ENCODE assay signal across 22 cellular contexts in the genomic region with DNA sequence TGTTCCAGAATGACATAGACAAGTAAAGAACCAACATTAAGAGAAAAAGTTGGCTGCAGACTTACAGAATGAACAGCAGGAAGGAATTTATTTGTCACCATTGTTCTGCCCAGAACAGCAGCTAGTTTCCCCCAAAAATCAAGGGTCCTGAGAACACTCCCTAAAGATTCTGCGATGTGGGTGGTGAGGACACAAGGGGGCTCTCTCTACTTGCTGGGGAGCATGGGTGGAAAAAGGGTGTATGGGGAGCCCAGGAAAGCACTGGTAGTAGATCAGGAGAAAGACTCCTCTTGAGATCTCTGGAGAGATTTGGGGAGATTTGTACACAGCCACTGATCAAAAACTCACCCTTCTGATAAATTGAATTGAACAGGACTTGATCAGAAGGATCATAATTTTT.
DNase-seq lines count a peak whose midpoint lies in the region; ATAC-seq and TF ChIP-seq lines count a peak whose summit lies in the region.
"Had no signal": no experiment of that assay in that cellular context is flagged by ENCODE, and none has a peak within 500 bp of the region (broad histone marks: within the 10 kb centered on the region; RNA-seq: fewer than 3 reads in every experiment).

No MANE protein-coding gene starts in this region.

- no peak overlapping the region for H4K8ac ChIP-seq in IMR-90 (ENCODE audit: low read depth in 2 of 2, low read length in 2 of 2)

- no peaks in the 10 kb centered on the region for H3K9me2 ChIP-seq in MM.1S (replicated peaks; ENCODE audit: insufficient read depth, low read length)

- H3K27ac ChIP-seq in IMR-90 (ENCODE audit: insufficient read depth, low read length) (no peak overlapping the region), brain microvascular endothelial cell (no peak overlapping the region), MM.1S (ENCODE audit: low read length) (no peak overlapping the region), esophagus muscularis mucosa (replicated peaks in 1 of 4) (no peak overlapping the region)
- H3K27ac ChIP-seq: 22Rv1, heart left ventricle, Peyer's patch, psoas muscle, SK-N-MC had no signal

- no peak overlapping the region for H2BK20ac ChIP-seq in IMR-90 (ENCODE audit: low read depth, low read length)

- H4K5ac ChIP-seq in IMR-90 (ENCODE audit: low read depth, low read length), result no peak overlapping the region

- H3K9me3 Mint-ChIP-seq in naive B cell, result peaks cover 0 to 15% (median 8%) of the 10 kb centered on the region in 7 donors

- ATAC-seq in IMR-90 (ENCODE audit: low read depth) (no peak), naive B cell (ENCODE audit: low read depth in 2 of 2) (no peak)
- ATAC-seq: heart left ventricle, psoas muscle had no signal

- H3K79me2 ChIP-seq in MM.1S (ENCODE audit: low read length), result no peaks in the 10 kb centered on the region

- no peak overlapping the region for H3K4ac ChIP-seq in IMR-90 (ENCODE audit: low read depth, low read length)

- CTCF ChIA-PET in IMR-90 (lab: Yijun Ruan, JAX), result no interaction called here

- dilution Hi-C loops in IMR-90 (cut with HindIII; ENCODE audit: low sequenced_read_pairs, unreplicated experiment), result no loop called here

- H3K4me3 Mint-ChIP-seq in naive B cell, result no peak overlapping the region
- H3K4me3 Mint-ChIP-seq: nephron progenitor cell had no signal

- H3K36me3 ChIP-seq in IMR-90 (ENCODE audit: control insufficient read depth, insufficient read depth, low read length), result no peaks in the 10 kb centered on the region
- no peaks in the 10 kb centered on the region for H3K36me3 ChIP-seq in brain microvascular endothelial cell (replicated peaks)
- no peaks in the 10 kb centered on the region for H3K36me3 ChIP-seq in MM.1S (replicated peaks; ENCODE audit: insufficient read depth, low read length)
- H3K36me3 ChIP-seq in esophagus muscularis mucosa, result no peaks in the 10 kb centered on the region
- H3K36me3 ChIP-seq: BE2C, heart left ventricle, Peyer's patch had no signal

- no peak overlapping the region for H3K9ac ChIP-seq in IMR-90 (ENCODE audit: low read depth, low read length)
- no peak overlapping the region for H3K9ac ChIP-seq in MM.1S (ENCODE audit: low read length)

- no peak for TF ChIP-seq EP300 in esophagus muscularis mucosa (IDR thresholded peaks at IDR 0.05)

- in situ Hi-C loops in IMR-90 (cut with MboI; ENCODE audit: low sequenced_read_pairs), result no loop called here
- in situ Hi-C loops in brain microvascular endothelial cell (cut with HindIII; ENCODE audit: low pct_ligation_motif_present, low sequenced_read_pairs), result no loop called here

- H3K36me3 Mint-ChIP-seq in naive B cell, result no peaks in the 10 kb centered on the region

- H2AFZ ChIP-seq in IMR-90 (replicated peaks; ENCODE audit: low read length, poor library complexity) (no peak overlapping the region), MM.1S (ENCODE audit: low read length) (no peak overlapping the region)

- H3K56ac ChIP-seq in IMR-90 (ENCODE audit: extremely low read depth, insufficient read depth, low read length), result no peak overlapping the region

- H2BK120ac ChIP-seq in IMR-90 (ENCODE audit: low read depth, low read length), result no peak overlapping the region

- no peaks in the 10 kb centered on the region for H3F3A ChIP-seq in MM.1S (ENCODE audit: insufficient read depth, low read length)

- H3K4me1 ChIP-seq in IMR-90 (ENCODE audit: control insufficient read depth, insufficient read depth, low read length) (peaks cover 2% of the 10 kb centered on the region; the same call in 1 of the 2 replicates), MM.1S (ENCODE audit: low read length) (no peaks in the 10 kb centered on the region), esophagus muscularis mucosa (no peaks in the 10 kb centered on the region)
- H3K4me1 ChIP-seq: BE2C, heart left ventricle, Peyer's patch, psoas muscle had no signal

- POLR2A ChIA-PET in IMR-90 (lab: Charles Lee; ENCODE audit: unreplicated experiment), result no interaction called here

- no peak overlapping the region for H2BK5ac ChIP-seq in IMR-90 (ENCODE audit: low read depth, low read length, poor library complexity, severe bottlenecking)

- no peaks in the 10 kb centered on the region for H4K20me1 ChIP-seq in IMR-90 (ENCODE audit: insufficient read depth, low read length)
- no peaks in the 10 kb centered on the region for H4K20me1 ChIP-seq in MM.1S (ENCODE audit: insufficient read depth, low read length)

- H4K91ac ChIP-seq in IMR-90 (ENCODE audit: insufficient read depth, low read depth, low read length), result no peak overlapping the region

- TF ChIP-seq POLR2A in IMR-90 (IDR thresholded peaks at IDR 0.05; ENCODE audit: low read depth, low read length) (no peak), esophagus muscularis mucosa (IDR thresholded peaks at IDR 0.05; ENCODE audit: low read depth) (no peak)

- H3K23ac ChIP-seq in IMR-90 (ENCODE audit: low read depth, low read length), result no peak overlapping the region

- H3K14ac ChIP-seq in IMR-90 (replicated peaks; ENCODE audit: low read depth, low read length), result no peak overlapping the region

- no peak overlapping the region for H2AK5ac ChIP-seq in IMR-90 (ENCODE audit: low read depth, low read length)

- no peak overlapping the region for H2AK9ac ChIP-seq in IMR-90 (replicated peaks; ENCODE audit: low read depth, low read length, poor library complexity)

- no TSS peak for BruUV-seq in IMR-90 (replicated peaks; lab: Mats Ljungman, UMichigan)

- H3K27me3 Mint-ChIP-seq in naive B cell, result peaks cover 7 to 8% (median 8%) of the 10 kb centered on the region in 3 donors

- H3K79me1 ChIP-seq in IMR-90 (ENCODE audit: low read depth in 1 of 2, low read length in 2 of 2), result no peaks in the 10 kb centered on the region

- H3K4me1 Mint-ChIP-seq in naive B cell, result no peaks in the 10 kb centered on the region

- H3K27me3 ChIP-seq in IMR-90 (ENCODE audit: control insufficient read depth, insufficient read depth, low read length) (no peaks in the 10 kb centered on the region), brain microvascular endothelial cell (replicated peaks) (no peaks in the 10 kb centered on the region), MM.1S (replicated peaks; ENCODE audit: insufficient read depth, low read length) (no peaks in the 10 kb centered on the region), esophagus muscularis mucosa (peaks cover 0 to 12% (median 0%) of the 10 kb centered on the region in 4 donors)
- H3K27me3 ChIP-seq: BE2C, Peyer's patch had no signal

- H3K27ac Mint-ChIP-seq in naive B cell, result no peak overlapping the region
- H3K27ac Mint-ChIP-seq: nephron progenitor cell had no signal

- H3K4me2 ChIP-seq in IMR-90 (ENCODE audit: low read depth, low read length) (no peak overlapping the region), MM.1S (ENCODE audit: low read depth, low read length) (no peak overlapping the region)
- H3K4me2 ChIP-seq: smooth muscle cell had no signal

- 0 out of 2 replicates have a peak, but pooled peaks have one; percentile 13 for TF ChIP-seq CTCF in IMR-90 (conservative IDR thresholded peaks at IDR 0.05; ENCODE audit: low read depth, low read length)
- TF ChIP-seq CTCF in brain microvascular endothelial cell (IDR thresholded peaks at IDR 0.05; ENCODE audit: low read depth, low read length, missing control alignments), result peak; percentile 31
- no peak for TF ChIP-seq CTCF in MM.1S (IDR thresholded peaks at IDR 0.05; ENCODE audit: low read length)
- no peak for TF ChIP-seq CTCF in esophagus muscularis mucosa (IDR thresholded peaks at IDR 0.05)

- H3K9me3 ChIP-seq in IMR-90 (ENCODE audit: control insufficient read depth, insufficient read depth, low read length) (no peaks in the 10 kb centered on the region; the same call in 1 of the 2 replicates), MM.1S (replicated peaks; ENCODE audit: insufficient read depth, low read length) (no peaks in the 10 kb centered on the region), esophagus muscularis mucosa (peaks cover 0 to 10% (median 0%) of the 10 kb centered on the region in 4 donors)
- H3K9me3 ChIP-seq: BE2C, Peyer's patch, psoas muscle had no signal

- H3K9me1 ChIP-seq in IMR-90 (ENCODE audit: insufficient read depth, low read length), result no peaks in the 10 kb centered on the region

- intact Hi-C loops in IMR-90 (cut with micrococcal nuclease), result no loop called here
- intact Hi-C loops in esophagus muscularis mucosa (cut with DNase I), result no loop called here

- peak; percentile 2 for DNase-seq in NCI-H1092 treated with DMSO at 0.1 percent for 48 hours (lab: John Stamatoyannopoulos, UW)
- DNase-seq in NCI-H1092 (lab: John Stamatoyannopoulos, UW), result no peak
- no peak for DNase-seq in IMR-90
- no peak for DNase-seq in brain microvascular endothelial cell
- peak; percentile 0 for DNase-seq in naive B cell
- no peak for DNase-seq in activated T-cell treated with anti-CD3 and anti-CD28 coated beads, Interleukin-2, amount 50 U/mL, for 1 hour
- DNase-seq in MM.1S, result no peak
- no peak for DNase-seq in esophagus muscularis mucosa (ENCODE audit: extremely low spot score)
- DNase-seq: activated CD4-positive, alpha-beta T cell treated with anti-CD3 and anti-CD28 coated beads for 1 hour; BE2C; central memory CD4-positive, alpha-beta T cell; effector CD4-positive, alpha-beta T cell; heart left ventricle; kidney glomerular epithelial cell; NCI-H187; NCI-H524; nephron progenitor cell; Peyer's patch; psoas muscle had no signal

- TF ChIP-seq RAD21 in IMR-90 (IDR thresholded peaks at IDR 0.05; ENCODE audit: low read length), result peak; percentile 15; the same call in 1 of the 2 replicates

- WGBS in IMR-90 (ENCODE audit: extremely low coverage in 2 of 2, insufficient read length in 1 of 2), 2 experiments, result no CpG with 5 or more reads among the region's 1 CpG
- WGBS in esophagus muscularis mucosa, result 44% methylated on average over 1 of the region's 1 CpG

- H3K4me3 ChIP-seq in IMR-90 (ENCODE audit: insufficient read depth, low read depth, low read length), result no peak overlapping the region
- no peak overlapping the region for H3K4me3 ChIP-seq in brain microvascular endothelial cell (ENCODE audit: low read depth, low read length)
- no peak overlapping the region for H3K4me3 ChIP-seq in MM.1S (ENCODE audit: low read length)
- H3K4me3 ChIP-seq in esophagus muscularis mucosa, result no peak overlapping the region
- H3K4me3 ChIP-seq: heart left ventricle, Peyer's patch, psoas muscle, SK-N-MC, smooth muscle cell had no signal

- H3K18ac ChIP-seq in IMR-90 (ENCODE audit: low read depth, low read length), result no peak overlapping the region

- no peak overlapping the region for H2BK15ac ChIP-seq in IMR-90 (ENCODE audit: low read depth, low read length)

TF ChIP-seq in IMR-90, 13 proteins besides CTCF, POLR2A, EP300 and RAD21 (continues in another document):
- no peak for TF ChIP-seq NFE2L2 (IDR thresholded peaks at IDR 0.05; ENCODE audit: low read depth, low read length)
- TF ChIP-seq RCOR1 (IDR thresholded peaks at IDR 0.05; ENCODE audit: insufficient replicate concordance, low read length), result no peak
- TF ChIP-seq CEBPB (IDR thresholded peaks at IDR 0.05; ENCODE audit: low read depth, low read length), result no peak
- TF ChIP-seq MAFK (IDR thresholded peaks at IDR 0.05; ENCODE audit: low read depth, low read length), result no peak
- TF ChIP-seq BHLHE40 (IDR thresholded peaks at IDR 0.05; ENCODE audit: low read depth, low read length), result no peak
- no peak for TF ChIP-seq FOS (IDR thresholded peaks at IDR 0.05; ENCODE audit: low read depth, low read length)
- TF ChIP-seq SMC3 (IDR thresholded peaks at IDR 0.05; ENCODE audit: low read depth, low read length), result no peak
- TF ChIP-seq CHD1 (IDR thresholded peaks at IDR 0.05; ENCODE audit: low read depth, low read length), result no peak

Comparison
In these comparisons a context has a peak if more than half of its experiments do, and no peak if none do; other contexts are left out.
1. DNase-seq: peak in NCI-H1092 treated with DMSO at 0.1 percent for 48 hours (single experiment) and naive B cell (single experiment); none in NCI-H1092 (single experiment), IMR-90 (single experiment), brain microvascular endothelial cell (single experiment), activated T-cell treated with anti-CD3 and anti-CD28 coated beads, Interleukin-2, amount 50 U/mL, for 1 hour (single experiment), MM.1S (single experiment) and esophagus muscularis mucosa (single experiment).
2. CTCF ChIP-seq: peak in IMR-90 (single experiment) and brain microvascular endothelial cell (single experiment); none in MM.1S (single experiment) and esophagus muscularis mucosa (0 of 3).